Comparison of ENCODE assay signal across 8 cellular contexts in the genomic region with DNA sequence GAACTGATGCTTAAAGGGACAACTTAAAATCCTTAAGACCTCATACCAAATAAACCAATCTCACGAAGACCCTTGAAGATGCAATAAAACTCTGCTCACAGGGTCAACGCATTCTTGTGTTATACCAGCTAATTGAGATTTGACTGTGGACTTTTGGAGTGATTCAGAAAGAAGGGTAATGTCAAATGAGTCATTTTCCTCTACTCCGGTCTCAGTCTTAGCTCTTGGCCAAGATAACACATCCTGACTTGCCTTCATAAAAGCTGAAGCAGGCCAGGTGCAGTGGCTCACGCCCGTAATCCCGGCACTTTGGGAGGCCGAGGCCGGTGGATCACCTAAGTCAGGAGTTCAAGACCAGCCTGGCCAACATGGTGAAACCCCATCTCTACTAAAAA. TPM values are rescaled to one million over a fixed set of nuclear protein-coding genes. Genes with fewer than 3 reads are reported as not detected.
DNase-seq lines count a peak whose midpoint lies in the region; ATAC-seq and TF ChIP-seq lines count a peak whose summit lies in the region.

No MANE protein-coding gene starts in this region.

- H3K27me3 Mint-ChIP-seq in activated CD8-positive, alpha-beta memory T cell treated with anti-CD3 and anti-CD28 coated beads, Interleukin-2, amount 10 ng/mL, durations not matched to agents 7 days and 5 days: no peaks in the 10 kb centered on the region

- H3K9me3 Mint-ChIP-seq in activated CD8-positive, alpha-beta memory T cell treated with anti-CD3 and anti-CD28 coated beads, Interleukin-2, amount 10 ng/mL, durations not matched to agents 7 days and 5 days (ENCODE audit: low read depth): no peaks in the 10 kb centered on the region

- H3K4me3 ChIP-seq in AG09309 (ENCODE audit: control insufficient read depth, low read depth, low read length): peak overlapping the region; percentile 97
- peak overlapping the region; percentile 93 for H3K4me3 ChIP-seq in Jurkat, Clone E6-1 (ENCODE audit: low read length)

- CTCF ChIA-PET in activated CD8-positive, alpha-beta memory T cell treated with anti-CD3 and anti-CD28 coated beads, Interleukin-2, amount 10 ng/mL, durations not matched to agents 7 days and 5 days (lab: Charles Lee): interaction anchor here (0.5 to 3.3 kb wide), 21 partner anchors 10 to 559 kb away, joined by 3 to 57 read pairs (median 4); partner anchors contain the start of genes GRAMD2A and HEXA

- peak overlapping the region; percentile 92 for H3K27ac Mint-ChIP-seq in activated CD8-positive, alpha-beta memory T cell treated with anti-CD3 and anti-CD28 coated beads, Interleukin-2, amount 10 ng/mL, durations not matched to agents 7 days and 5 days

- peaks cover 59% of the 10 kb centered on the region for H3K4me1 Mint-ChIP-seq in activated CD8-positive, alpha-beta memory T cell treated with anti-CD3 and anti-CD28 coated beads, Interleukin-2, amount 10 ng/mL, durations not matched to agents 7 days and 5 days

- peak overlapping the region; percentile 99 for H3K4me3 Mint-ChIP-seq in activated CD8-positive, alpha-beta memory T cell treated with anti-CD3 and anti-CD28 coated beads, Interleukin-2, amount 10 ng/mL, durations not matched to agents 7 days and 5 days

- ATAC-seq in activated CD8-positive, alpha-beta memory T cell treated with anti-CD3 and anti-CD28 coated beads, Interleukin-2, amount 10 ng/mL, durations not matched to agents 7 days and 5 days: peak; percentile 28

- peaks cover 65% of the 10 kb centered on the region for H3K36me3 Mint-ChIP-seq in activated CD8-positive, alpha-beta memory T cell treated with anti-CD3 and anti-CD28 coated beads, Interleukin-2, amount 10 ng/mL, durations not matched to agents 7 days and 5 days

- DNase-seq in AG09309 (ENCODE audit: low read depth) (peak; percentile 73), fibroblast of gingiva (ENCODE audit: low read depth) (peak; percentile 56), T-helper 9 cell (no peak), NCI-H187 treated with DMSO at 0.1 percent for 48 hours (lab: John Stamatoyannopoulos, UW) (no peak), cortex of kidney (lab: John Stamatoyannopoulos, UW) (no peak)
- no peak for DNase-seq in Jurkat, Clone E6-1 (ENCODE audit: low read depth, low spot score)
- peak; percentile 72 for DNase-seq in activated CD8-positive, alpha-beta memory T cell treated with anti-CD3 and anti-CD28 coated beads, Interleukin-2, amount 10 ng/mL, durations not matched to agents 7 days and 5 days
- DNase-seq in stimulated activated CD4-positive, alpha-beta T cell treated with anti-CD3 and anti-CD28 coated beads, Interleukin-12 subunit alpha, Interleukin-12 subunit beta, amount 100 ng/mL, for 24 hours (ENCODE audit: low read depth in 2 of 2): peak; percentile 41 to 48

- TF ChIP-seq CTCF in AG09309 (IDR thresholded peaks at IDR 0.05; ENCODE audit: control insufficient read depth, insufficient read depth, low read depth, low read length, missing control alignments): no peak

RNA-seq across cellular contexts. Expression of gene PKM, which starts 3.8 kb away (rescaled TPM):
- 1,111 TPM for polyA plus RNA-seq in Jurkat, Clone E6-1 (2012; ENCODE audit: insufficient read depth, insufficient read length)
- 1,000 to 10,000 TPM; 1,010 to 1,764 TPM for total RNA-seq in activated CD8-positive, alpha-beta memory T cell treated with anti-CD3 and anti-CD28 coated beads, Interleukin-2, amount 10 ng/mL, durations not matched to agents 7 days and 5 days

RNA-seq across cellular contexts. Expression of gene GRAMD2A, which starts 29.6 kb away (rescaled TPM):
- polyA plus RNA-seq in Jurkat, Clone E6-1 (2012; ENCODE audit: insufficient read depth, insufficient read length): 0.80 TPM
- not detected for total RNA-seq in activated CD8-positive, alpha-beta memory T cell treated with anti-CD3 and anti-CD28 coated beads, Interleukin-2, amount 10 ng/mL, durations not matched to agents 7 days and 5 days

RNA-seq across cellular contexts. Expression of gene PARP6, which starts 45.2 kb away (rescaled TPM):
- 79.2 TPM for polyA plus RNA-seq in Jurkat, Clone E6-1 (2012; ENCODE audit: insufficient read depth, insufficient read length)
- total RNA-seq in activated CD8-positive, alpha-beta memory T cell treated with anti-CD3 and anti-CD28 coated beads, Interleukin-2, amount 10 ng/mL, durations not matched to agents 7 days and 5 days: 10 to 100 TPM; 55.5 to 66.6 TPM

Comparison
In these comparisons a context has a peak if more than half of its experiments do, and no peak if none do; other contexts are left out.
1. DNase-seq: peak in AG09309 (single experiment), activated CD8-positive, alpha-beta memory T cell treated with anti-CD3 and anti-CD28 coated beads, Interleukin-2, amount 10 ng/mL, durations not matched to agents 7 days and 5 days (single experiment), fibroblast of gingiva (single experiment) and stimulated activated CD4-positive, alpha-beta T cell treated with anti-CD3 and anti-CD28 coated beads, Interleukin-12 subunit alpha, Interleukin-12 subunit beta, amount 100 ng/mL, for 24 hours (2 of 2); none in Jurkat, Clone E6-1 (single experiment), T-helper 9 cell (single experiment), NCI-H187 treated with DMSO at 0.1 percent for 48 hours (single experiment) and cortex of kidney (single experiment).